Comparison of ENCODE assay signal across 25 cellular contexts in the genomic region with DNA sequence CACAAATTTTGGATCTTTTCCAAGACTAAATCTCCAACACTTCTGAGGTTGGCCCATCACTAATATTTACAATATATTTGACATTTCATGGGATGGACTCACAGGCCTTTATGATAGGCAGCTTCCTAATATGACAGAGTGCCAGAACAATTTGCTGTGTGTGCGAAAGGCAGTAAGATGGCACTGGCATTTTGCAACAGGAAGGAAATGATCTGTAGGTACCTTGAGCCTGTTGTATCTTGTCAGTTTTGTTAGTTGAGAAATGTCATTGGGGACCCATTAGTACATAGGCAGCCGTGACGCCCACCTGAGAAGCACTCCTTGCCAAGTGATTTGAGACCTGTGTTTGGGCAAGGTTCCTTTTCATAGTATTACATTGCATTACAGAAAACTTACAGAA.
DNase-seq lines count a peak whose midpoint lies in the region; ATAC-seq and TF ChIP-seq lines count a peak whose summit lies in the region.
"Had no signal": no experiment of that assay in that cellular context is flagged by ENCODE, and none has a peak within 500 bp of the region (broad histone marks: within the 10 kb centered on the region; RNA-seq: fewer than 3 reads in every experiment).

No MANE protein-coding gene starts in this region.

- no peak overlapping the region for H3K27ac ChIP-seq in breast epithelium
- H3K27ac ChIP-seq in tibial nerve: no peak overlapping the region
- H3K27ac ChIP-seq: 22Rv1; BLaER1 treated with 17β-estradiol and CSF1 and Interleukin-3, amounts not matched to agents 10 nM and 100 nM; PC-9; SJCRH30 had no signal

- peaks cover 40% of the 10 kb centered on the region for H3K27me3 Mint-ChIP-seq in MCF 10A (ENCODE audit: insufficient read depth, unreplicated experiment)

- no peaks in the 10 kb centered on the region for H3K9me3 ChIP-seq in breast epithelium
- no peaks in the 10 kb centered on the region for H3K9me3 ChIP-seq in tibial nerve
- H3K9me3 ChIP-seq: BLaER1 treated with 17β-estradiol and CSF1 and Interleukin-3, amounts not matched to agents 10 nM and 100 nM; Caco-2; MG63; SJCRH30 had no signal

- no peaks in the 10 kb centered on the region for H3K4me1 ChIP-seq in breast epithelium
- no peaks in the 10 kb centered on the region for H3K4me1 ChIP-seq in tibial nerve
- H3K4me1 ChIP-seq: Caco-2 had no signal

- no peak for TF ChIP-seq POLR2A in breast epithelium (IDR thresholded peaks at IDR 0.05)
- TF ChIP-seq POLR2A in tibial nerve (IDR thresholded peaks at IDR 0.05): no peak

- H3K36me3 Mint-ChIP-seq in MCF 10A (ENCODE audit: insufficient read depth, unreplicated experiment): no peaks in the 10 kb centered on the region
- H3K36me3 Mint-ChIP-seq: CD4-positive, alpha-beta memory T cell; T-cell had no signal

- POLR2A ChIA-PET in MCF 10A (lab: Yijun Ruan, JAX): interaction anchor here (0.7 kb wide), 1 partner anchor 204 kb away, joined by 3 read pairs; no protein-coding TSS in a partner anchor

- TF ChIP-seq CTCF in MCF 10A (IDR thresholded peaks at IDR 0.05; ENCODE audit: unreplicated experiment) (no peak), breast epithelium (IDR thresholded peaks at IDR 0.05) (no peak), epithelial cell of esophagus (IDR thresholded peaks at IDR 0.05; ENCODE audit: insufficient read depth, low read depth, low read length, missing control alignments) (no peak), tibial nerve (IDR thresholded peaks at IDR 0.05) (no peak)

- H3K4me3 Mint-ChIP-seq in MCF 10A (ENCODE audit: unreplicated experiment): no peak overlapping the region
- H3K4me3 Mint-ChIP-seq: CD4-positive, alpha-beta memory T cell; T-cell; T-helper 2 cell treated with Interferon-gamma antibody and Interleukin-4, amounts not matched to agents 5 μg/mL and 100 μg/mL, for 36 hours had no signal

- DNase-seq in DMS53 (lab: John Stamatoyannopoulos, UW): peak; percentile 14
- no peak for DNase-seq in DMS53 treated with DMSO at 0.1 percent for 48 hours (lab: John Stamatoyannopoulos, UW; ENCODE audit: unreplicated experiment)
- peak; percentile 63 for DNase-seq in MCF 10A (ENCODE audit: unreplicated experiment)
- no peak for DNase-seq in breast epithelium (ENCODE audit: low spot score in 2 of 2)
- DNase-seq in epithelial cell of esophagus (ENCODE audit: low read depth): peak; percentile 95
- DNase-seq in NCI-H1694 treated with DMSO at 0.1 percent for 48 hours (lab: John Stamatoyannopoulos, UW): no peak
- DNase-seq in tibial nerve (ENCODE audit: low spot score in 2 of 2): no peak
- DNase-seq: ACHN; Caco-2; CD4-positive, alpha-beta memory T cell; EL; GF-D8; Kasumi-1; MG63; NCI-H1694; NCI-H2107; NCI-H345; NCI-H524 treated with DMSO at 0.1 percent for 48 hours; PC-9; SJCRH30; T-cell had no signal

- no peak overlapping the region for H3K27ac Mint-ChIP-seq in MCF 10A (ENCODE audit: low read depth, unreplicated experiment)
- H3K27ac Mint-ChIP-seq: CD4-positive, alpha-beta memory T cell; T-cell; T-helper 2 cell treated with Interferon-gamma antibody and Interleukin-4, amounts not matched to agents 5 μg/mL and 100 μg/mL, for 36 hours had no signal

- TF ChIP-seq EP300 in tibial nerve (IDR thresholded peaks at IDR 0.05): no peak

- H3K27me3 ChIP-seq in breast epithelium: no peaks in the 10 kb centered on the region
- H3K27me3 ChIP-seq in tibial nerve: no peaks in the 10 kb centered on the region
- H3K27me3 ChIP-seq: BLaER1 treated with 17β-estradiol and CSF1 and Interleukin-3, amounts not matched to agents 10 nM and 100 nM; MG63; SJCRH30 had no signal

- H3K4me1 Mint-ChIP-seq in MCF 10A (ENCODE audit: insufficient read depth, unreplicated experiment): peaks cover 8% of the 10 kb centered on the region
- H3K4me1 Mint-ChIP-seq: CD4-positive, alpha-beta memory T cell; T-cell had no signal

- no TSS peak for BruUV-seq in MCF 10A (replicated peaks; lab: Mats Ljungman, UMichigan)

- H3K4me3 ChIP-seq in breast epithelium (no peak overlapping the region), epithelial cell of esophagus (ENCODE audit: low read length) (no peak overlapping the region), tibial nerve (no peak overlapping the region)
- H3K4me3 ChIP-seq: BLaER1 treated with 17β-estradiol and CSF1 and Interleukin-3, amounts not matched to agents 10 nM and 100 nM; MG63; PC-9; SJCRH30 had no signal

- H3K36me3 ChIP-seq in breast epithelium: no peaks in the 10 kb centered on the region
- H3K36me3 ChIP-seq in tibial nerve: no peaks in the 10 kb centered on the region
- H3K36me3 ChIP-seq: BLaER1 treated with 17β-estradiol and CSF1 and Interleukin-3, amounts not matched to agents 10 nM and 100 nM; MG63; SJCRH30 had no signal

- H3K9me3 Mint-ChIP-seq in MCF 10A (ENCODE audit: unreplicated experiment): no peaks in the 10 kb centered on the region
- H3K9me3 Mint-ChIP-seq: T-cell; T-helper 2 cell treated with Interferon-gamma antibody and Interleukin-4, amounts not matched to agents 5 μg/mL and 100 μg/mL, for 36 hours had no signal

- WGBS in tibial nerve, 2 donors: 93 to 97% methylated on average over 3 of the region's 3 CpGs

- CTCF ChIA-PET in MCF 10A (lab: Yijun Ruan, JAX): interaction anchor here (0.6 kb wide), 1 partner anchor 29 kb away, joined by 3 read pairs; no protein-coding TSS in a partner anchor

- intact Hi-C loops in MCF 10A (cut with micrococcal nuclease) (no loop called here), breast epithelium (cut with DNase I; ENCODE audit: low total_unique reads) (no loop called here)

- no peak for ATAC-seq in GM21515 (IDR thresholded peaks at IDR 0.05; ENCODE audit: unreplicated experiment)
- ATAC-seq: T-cell had no signal

Comparison
In these comparisons a context has a peak if more than half of its experiments do, and no peak if none do; other contexts are left out.
1. DNase-seq: peak in DMS53 (single experiment), MCF 10A (single experiment) and epithelial cell of esophagus (single experiment); none in DMS53 treated with DMSO at 0.1 percent for 48 hours (single experiment), breast epithelium (0 of 2), NCI-H1694 treated with DMSO at 0.1 percent for 48 hours (single experiment) and tibial nerve (0 of 2).